Comparison of ENCODE assay signal across 13 cellular contexts in the genomic region with DNA sequence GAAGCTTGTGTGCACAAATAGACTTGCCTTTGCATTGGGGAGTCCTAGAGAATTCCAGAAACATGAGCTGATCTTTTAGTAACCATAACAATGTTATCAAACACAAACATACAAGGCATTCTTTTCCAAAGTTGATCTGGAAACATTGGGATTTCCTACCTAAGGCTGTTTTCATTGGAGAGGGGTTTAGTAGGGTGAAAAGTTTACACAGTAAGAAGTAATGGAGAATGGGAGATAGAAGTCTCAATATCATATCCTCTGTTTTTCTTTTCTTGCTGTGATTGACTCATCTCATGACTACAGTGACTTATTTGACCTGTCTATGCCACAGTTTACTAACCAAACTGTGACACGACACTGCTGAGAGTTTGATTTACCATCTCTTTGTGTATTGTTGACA.
DNase-seq lines count a peak whose midpoint lies in the region; ATAC-seq and TF ChIP-seq lines count a peak whose summit lies in the region.
"Had no signal": no experiment of that assay in that cellular context is flagged by ENCODE, and none has a peak within 500 bp of the region (broad histone marks: within the 10 kb centered on the region; RNA-seq: fewer than 3 reads in every experiment).

No MANE protein-coding gene starts in this region.

- no peaks in the 10 kb centered on the region for H4K20me1 ChIP-seq in fibroblast of lung (ENCODE audit: control insufficient read depth, extremely low read depth, insufficient read depth, low read length)

- peaks cover 8% of the 10 kb centered on the region for H3K4me1 ChIP-seq in Caco-2
- H3K4me1 ChIP-seq in fibroblast of lung (ENCODE audit: control insufficient read depth, extremely low read depth, insufficient read depth, low read length): no peaks in the 10 kb centered on the region
- H3K4me1 ChIP-seq: tibial nerve had no signal

- ATAC-seq in GM19372 (IDR thresholded peaks at IDR 0.05; ENCODE audit: low read depth, unreplicated experiment) (peak; percentile 43), HG03342 (IDR thresholded peaks at IDR 0.05; ENCODE audit: unreplicated experiment) (peak; percentile 84)

- CTCF ChIA-PET in Caco-2 (lab: Charles Lee): no interaction called here

- H3K27ac ChIP-seq in fibroblast of lung (ENCODE audit: insufficient read depth, low read length): no peak overlapping the region
- H3K27ac ChIP-seq: tibial nerve had no signal

- H3K36me3 Mint-ChIP-seq in Caco-2 (ENCODE audit: insufficient read depth, unreplicated experiment): no peaks in the 10 kb centered on the region
- no peaks in the 10 kb centered on the region for H3K36me3 Mint-ChIP-seq in type B pancreatic cell
- H3K36me3 Mint-ChIP-seq: activated naive CD8-positive, alpha-beta T cell treated with anti-CD3 and anti-CD28 coated beads, Interleukin-2, amount 10 ng/mL, durations not matched to agents 7 days and 5 days; CD4-positive, CD25-positive, alpha-beta regulatory T cell had no signal

- H3K9ac ChIP-seq in fibroblast of lung (ENCODE audit: insufficient read depth, low read length): no peak overlapping the region

- no peaks in the 10 kb centered on the region for H3K27me3 ChIP-seq in Caco-2 (replicated peaks; ENCODE audit: control insufficient read depth, insufficient read depth, low read length)
- no peaks in the 10 kb centered on the region for H3K27me3 ChIP-seq in fibroblast of lung (ENCODE audit: control insufficient read depth, insufficient read depth, low read length)
- H3K27me3 ChIP-seq: tibial nerve had no signal

- TF ChIP-seq CTCF in Caco-2 (IDR thresholded peaks at IDR 0.05; ENCODE audit: insufficient read depth in 1 of 2, low read depth in 1 of 2, low read length in 1 of 2, severe bottlenecking in 1 of 2, unreplicated experiment in 1 of 2) (no peak), fibroblast of lung (conservative IDR thresholded peaks at IDR 0.05 in 1 of 2, IDR thresholded peaks at IDR 0.05 in 1 of 2; ENCODE audit: low read depth in 1 of 2, low read length in 2 of 2) (no peak), type B pancreatic cell (conservative IDR thresholded peaks at IDR 0.05) (no peak)

- no peaks in the 10 kb centered on the region for H3K27me3 Mint-ChIP-seq in Caco-2 (ENCODE audit: insufficient read depth, unreplicated experiment)
- H3K27me3 Mint-ChIP-seq in type B pancreatic cell: no peaks in the 10 kb centered on the region
- H3K27me3 Mint-ChIP-seq: activated naive CD8-positive, alpha-beta T cell treated with anti-CD3 and anti-CD28 coated beads, Interleukin-2, amount 10 ng/mL, durations not matched to agents 7 days and 5 days; CD4-positive, CD25-positive, alpha-beta regulatory T cell had no signal

- H2AFZ ChIP-seq in fibroblast of lung (ENCODE audit: low read length): no peak overlapping the region

- intact Hi-C loops in Caco-2 (cut with micrococcal nuclease; ENCODE audit: unreplicated experiment) (no loop called here), head of caudate nucleus (cut with DNase I) (no loop called here)

- H3K36me3 ChIP-seq in Caco-2 (ENCODE audit: control insufficient read depth, insufficient read depth, low read length) (no peaks in the 10 kb centered on the region), fibroblast of lung (ENCODE audit: control insufficient read depth, insufficient read depth, low read length) (no peaks in the 10 kb centered on the region)
- H3K36me3 ChIP-seq: tibial nerve had no signal

- H3K9me3 Mint-ChIP-seq in Caco-2 (ENCODE audit: unreplicated experiment) (no peaks in the 10 kb centered on the region), type B pancreatic cell (no peaks in the 10 kb centered on the region)

- H3K4me1 Mint-ChIP-seq in Caco-2 (ENCODE audit: low read depth, unreplicated experiment) (peaks cover 13% of the 10 kb centered on the region), type B pancreatic cell (ENCODE audit: unreplicated experiment) (peaks cover 7% of the 10 kb centered on the region)
- H3K4me1 Mint-ChIP-seq: activated naive CD8-positive, alpha-beta T cell treated with anti-CD3 and anti-CD28 coated beads, Interleukin-2, amount 10 ng/mL, durations not matched to agents 7 days and 5 days; CD4-positive, CD25-positive, alpha-beta regulatory T cell had no signal

- peak in 1 of 2 experiments; percentile 9 for DNase-seq in Caco-2
- peak; percentile 11 to 79 for DNase-seq in fibroblast of lung (ENCODE audit: low read depth in 2 of 2)
- DNase-seq in head of caudate nucleus: no peak
- no peak for DNase-seq in hippocampal formation (lab: John Stamatoyannopoulos, UW)
- DNase-seq in occipital lobe (lab: John Stamatoyannopoulos, UW): no peak
- no peak for DNase-seq in type B pancreatic cell (ENCODE audit: extremely low spot score, unreplicated experiment)
- DNase-seq: activated naive CD8-positive, alpha-beta T cell treated with anti-CD3 and anti-CD28 coated beads, Interleukin-2, amount 10 ng/mL, durations not matched to agents 7 days and 5 days; CD4-positive, CD25-positive, alpha-beta regulatory T cell; H7; NCI-H1436 had no signal

- H3K79me2 ChIP-seq in fibroblast of lung (ENCODE audit: control insufficient read depth, insufficient read depth, low read length): no peaks in the 10 kb centered on the region

- H3K27ac Mint-ChIP-seq in Caco-2 (ENCODE audit: unreplicated experiment): peak overlapping the region; percentile 1
- no peak overlapping the region for H3K27ac Mint-ChIP-seq in type B pancreatic cell
- H3K27ac Mint-ChIP-seq: activated naive CD8-positive, alpha-beta T cell treated with anti-CD3 and anti-CD28 coated beads, Interleukin-2, amount 10 ng/mL, durations not matched to agents 7 days and 5 days; CD4-positive, CD25-positive, alpha-beta regulatory T cell had no signal

- H3K9me3 ChIP-seq in Caco-2 (no peaks in the 10 kb centered on the region; the same call in 1 of the 2 replicates), fibroblast of lung (ENCODE audit: control insufficient read depth, insufficient read depth, low read depth, low read length) (no peaks in the 10 kb centered on the region)
- H3K9me3 ChIP-seq: tibial nerve had no signal

- POLR2A ChIA-PET in Caco-2 (lab: Charles Lee): no interaction called here

- H3K4me3 ChIP-seq in Caco-2 (ENCODE audit: low read depth, low read length) (no peak overlapping the region), fibroblast of lung (replicated peaks in 1 of 4; ENCODE audit: control extremely low read depth in 1 of 4, insufficient read depth in 1 of 4, low read depth in 3 of 4, low read length in 4 of 4) (no peak overlapping the region)
- H3K4me3 ChIP-seq: tibial nerve had no signal

- no peak overlapping the region for H3K4me2 ChIP-seq in fibroblast of lung (ENCODE audit: extremely low read depth, insufficient read depth, low read length)

- H3K4me3 Mint-ChIP-seq in Caco-2 (ENCODE audit: unreplicated experiment) (no peak overlapping the region), type B pancreatic cell (no peak overlapping the region)
- H3K4me3 Mint-ChIP-seq: activated naive CD8-positive, alpha-beta T cell treated with anti-CD3 and anti-CD28 coated beads, Interleukin-2, amount 10 ng/mL, durations not matched to agents 7 days and 5 days; CD4-positive, CD25-positive, alpha-beta regulatory T cell had no signal

- BruUV-seq in Caco-2 (replicated peaks; lab: Mats Ljungman, UMichigan): no TSS peak

Comparison
In these comparisons a context has a peak if more than half of its experiments do, and no peak if none do; other contexts are left out.
1. DNase-seq: peak in fibroblast of lung (2 of 2); none in head of caudate nucleus (0 of 42), hippocampal formation (0 of 2), occipital lobe (single experiment) and type B pancreatic cell (single experiment).